Comparison of ENCODE assay signal across 8 cellular contexts in genomic region chr11:69088676-69089146, GRCh38. TPM values are rescaled to one million over a fixed set of nuclear protein-coding genes. Genes with fewer than 3 reads are reported as not detected.
DNase-seq lines count a peak whose midpoint lies in the region; ATAC-seq, FAIRE-seq and TF ChIP-seq lines count a peak whose summit lies in the region.

No MANE protein-coding gene starts in this region.

- ATAC-seq in T-cell (replicated peaks in 1 of 4) (peak in 3 of 4 experiments; percentile 61 to 66 (median 64)), gastrocnemius medialis (peak; percentile 39 to 62), GM19397 (IDR thresholded peaks at IDR 0.05; ENCODE audit: unreplicated experiment) (no peak), GM18511 (IDR thresholded peaks at IDR 0.05; ENCODE audit: unreplicated experiment) (no peak)

- H3K36me3 Mint-ChIP-seq in T-cell (peaks cover 15% of the 10 kb centered on the region), astrocyte (ENCODE audit: low read depth, unreplicated experiment) (peaks cover 10% of the 10 kb centered on the region)

- H3K4me3 ChIP-seq in astrocyte (ENCODE audit: insufficient read depth, low read depth, low read length) (peak overlapping the region; percentile 21), hepatocyte (no peak overlapping the region), gastrocnemius medialis (no peak overlapping the region)

- H3K27ac Mint-ChIP-seq in T-cell (no peak overlapping the region), astrocyte (ENCODE audit: unreplicated experiment) (peak overlapping the region; percentile 26)

- no peak overlapping the region for H3K9ac ChIP-seq in astrocyte (ENCODE audit: low read length)

- H3K4me1 Mint-ChIP-seq in T-cell (peaks cover 0 to 4% (median 0%) of the 10 kb centered on the region in 3 donors), astrocyte (ENCODE audit: low read depth, unreplicated experiment) (peaks cover 13% of the 10 kb centered on the region)

- H3K27ac ChIP-seq in astrocyte (ENCODE audit: low read depth, low read length) (no peak overlapping the region), hepatocyte (no peak overlapping the region), gastrocnemius medialis (peak overlapping the region in 2 of 4 donors; percentile 36 to 53)

- no peaks in the 10 kb centered on the region for H3K36me3 ChIP-seq in astrocyte (ENCODE audit: insufficient read depth, low read length)
- no peaks in the 10 kb centered on the region for H3K36me3 ChIP-seq in hepatocyte (replicated peaks; ENCODE audit: insufficient read depth, low read depth)
- no peaks in the 10 kb centered on the region for H3K36me3 ChIP-seq in gastrocnemius medialis

- no peak overlapping the region for H2AFZ ChIP-seq in astrocyte (ENCODE audit: low read depth, low read length)
- no peak overlapping the region for H2AFZ ChIP-seq in hepatocyte

- DNase-seq in NCI-H1105 (lab: John Stamatoyannopoulos, UW) (peak; percentile 53), T-cell (peak in 28 of 34 experiments; percentile 14 to 57 (median 36)), astrocyte (ENCODE audit: low read depth) (peak; percentile 49), hepatocyte (ENCODE audit: low spot score) (peak; percentile 89), gastrocnemius medialis (peak; percentile 32 to 47)

- no peaks in the 10 kb centered on the region for H3K27me3 ChIP-seq in astrocyte (ENCODE audit: insufficient read depth, low read length)
- H3K27me3 ChIP-seq in hepatocyte: no peaks in the 10 kb centered on the region
- H3K27me3 ChIP-seq in gastrocnemius medialis: no peaks in the 10 kb centered on the region

- H3K4me3 Mint-ChIP-seq in T-cell: no peak overlapping the region
- H3K4me3 Mint-ChIP-seq in astrocyte (ENCODE audit: unreplicated experiment): no peak overlapping the region

- no peaks in the 10 kb centered on the region for H3K9me2 ChIP-seq in hepatocyte (replicated peaks; ENCODE audit: insufficient read depth)

- intact Hi-C loops in gastrocnemius medialis (cut with DNase I; ENCODE audit: low total_unique reads): loop anchor here (2.0 kb wide), 1 partner anchor 186 kb away; the partner anchor contains the start of genes IGHMBP2 and MRPL21

- CTCF ChIA-PET in T-cell (lab: Charles Lee): no interaction called here

- no peak for TF ChIP-seq POLR2A in gastrocnemius medialis (IDR thresholded peaks at IDR 0.05)

- H3K9me3 ChIP-seq in astrocyte (ENCODE audit: insufficient read depth, low read depth, low read length) (no peaks in the 10 kb centered on the region), hepatocyte (ENCODE audit: low read depth) (no peaks in the 10 kb centered on the region), gastrocnemius medialis (no peaks in the 10 kb centered on the region)

- H3K9me3 Mint-ChIP-seq in T-cell: no peaks in the 10 kb centered on the region
- H3K9me3 Mint-ChIP-seq in astrocyte (ENCODE audit: unreplicated experiment): peaks cover 3% of the 10 kb centered on the region

- 48% methylated on average over 10 of the region's 11 CpGs for WGBS in hepatocyte (ENCODE audit: low lambda C conversion rate, missing lambda C conversion rate)

- FAIRE-seq in astrocyte (lab: Jason Lieb, UNC): no peak

- H3K4me2 ChIP-seq in astrocyte (ENCODE audit: low read length): peak overlapping the region; percentile 79
- H3K4me2 ChIP-seq in hepatocyte: no peak overlapping the region

- H4K20me1 ChIP-seq in astrocyte (ENCODE audit: insufficient read depth, low read length) (peaks cover 62% of the 10 kb centered on the region), hepatocyte (ENCODE audit: insufficient read depth, poor library complexity, severe bottlenecking) (no peaks in the 10 kb centered on the region)

- H3K4me1 ChIP-seq in astrocyte (ENCODE audit: insufficient read depth, low read length): peaks cover 12% of the 10 kb centered on the region
- no peaks in the 10 kb centered on the region for H3K4me1 ChIP-seq in hepatocyte (ENCODE audit: insufficient read depth)
- peaks cover 2% of the 10 kb centered on the region in 2 donors for H3K4me1 ChIP-seq in gastrocnemius medialis

- POLR2A ChIA-PET in T-cell (lab: Charles Lee): no interaction called here

- TF ChIP-seq CTCF in GM12872 (IDR thresholded peaks at IDR 0.05; ENCODE audit: insufficient read depth, low read depth, low read length): peak; percentile 81
- peak; percentile 75 for TF ChIP-seq CTCF in astrocyte (IDR thresholded peaks at IDR 0.05; ENCODE audit: insufficient read depth, low read depth, low read length)
- peak; percentile 75 for TF ChIP-seq CTCF in hepatocyte (IDR thresholded peaks at IDR 0.05; ENCODE audit: poor library complexity)
- peak; percentile 15 to 69 (median 63) for TF ChIP-seq CTCF in gastrocnemius medialis (IDR thresholded peaks at IDR 0.05 in 4 of 5, conservative IDR thresholded peaks at IDR 0.05 in 1 of 5)

- H3K27me3 Mint-ChIP-seq in T-cell (no peaks in the 10 kb centered on the region), astrocyte (ENCODE audit: low read depth, unreplicated experiment) (peaks cover 3% of the 10 kb centered on the region)

- no peaks in the 10 kb centered on the region for H3K79me2 ChIP-seq in astrocyte (ENCODE audit: insufficient read depth, low read length)
- H3K79me2 ChIP-seq in hepatocyte: no peaks in the 10 kb centered on the region

- in situ Hi-C loops in gastrocnemius medialis (cut with MboI; ENCODE audit: low sequenced_read_pairs in 4 of 4): no loop called here

RNA-seq across cellular contexts. Expression of gene TPCN2, which starts 40.0 kb away (rescaled TPM):
- total RNA-seq in T-cell (10 to 100 TPM; 14.9 to 34.3 (median 19.4) TPM), astrocyte (8.4 and 9.5 TPM in 2 replicates), hepatocyte (12.9 and 16.6 TPM in 2 replicates), gastrocnemius medialis (1 to 10 TPM; 1.4 to 4.1 (median 3.3) TPM)
- 18.8 and 21.3 TPM in 2 replicates for polyA plus RNA-seq in hepatocyte

Comparison
In these comparisons a context has a peak if more than half of its experiments do, and no peak if none do; other contexts are left out.
1. DNase-seq: peak in every context shown above with its lines; median percentile 89 in hepatocyte; 53 in NCI-H1105; 49 in astrocyte; 40 in gastrocnemius medialis; 36 in T-cell.
2. ATAC-seq: peak in T-cell (3 of 4) and gastrocnemius medialis (2 of 2); none in GM19397 (single experiment) and GM18511 (single experiment).
3. Peak in every context shown above with its lines, with median percentiles within 50 percentile points of each other: CTCF ChIP-seq.